ENCODE assay signal across 8 cellular contexts in genomic region chr12:30806989-30807694, GRCh38. TPM values are rescaled to one million over a fixed set of nuclear protein-coding genes. Genes with fewer than 3 reads are reported as not detected.
A peak's percentile ranks its signal among the peaks of the same experiment; 100 is the strongest.
DNase-seq lines count a peak whose midpoint lies in the region; ATAC-seq, FAIRE-seq and TF ChIP-seq lines count a peak whose summit lies in the region.

No MANE protein-coding gene starts in this region.

- TF ChIP-seq CTCF in HFFc6 (IDR thresholded peaks at IDR 0.05) = peak; percentile 85
- peak; percentile 99 for TF ChIP-seq CTCF in neural crest cell (conservative IDR thresholded peaks at IDR 0.05)

- H3K9me3 Mint-ChIP-seq in HFFc6 (no peaks in the 10 kb centered on the region), neural crest cell (peaks cover 15% of the 10 kb centered on the region)

- H3K27me3 Mint-ChIP-seq in HFFc6 (ENCODE audit: insufficient read depth) (peaks cover 3% of the 10 kb centered on the region; the same call in 1 of the 2 replicates), neural crest cell (ENCODE audit: low read depth) (no peaks in the 10 kb centered on the region)

- no peak overlapping the region; the same call in 1 of the 2 replicates for H3K4me3 Mint-ChIP-seq in HFFc6
- no peak overlapping the region for H3K4me3 Mint-ChIP-seq in neural crest cell

- H3K27ac Mint-ChIP-seq in HFFc6 = no peak overlapping the region
- H3K27ac Mint-ChIP-seq in neural crest cell (ENCODE audit: unreplicated experiment) = no peak overlapping the region

- ATAC-seq in HG03442 (IDR thresholded peaks at IDR 0.05; ENCODE audit: unreplicated experiment) = no peak

- peaks cover 8% of the 10 kb centered on the region for H3K36me3 Mint-ChIP-seq in HFFc6 (ENCODE audit: low read depth)
- H3K36me3 Mint-ChIP-seq in neural crest cell (ENCODE audit: low read depth) = peaks cover 14% of the 10 kb centered on the region

- DNase-seq in activated gamma-delta T cell treated with Interleukin-2 at 50 U/mL for 16 hours (peak; percentile 10), activated gamma-delta T cell (lab: John Stamatoyannopoulos, UW) (no peak), HFFc6 (peak; percentile 63), NCI-H2107 (lab: John Stamatoyannopoulos, UW) (peak; percentile 68), fibroblast of peridontal ligament (ENCODE audit: extremely low read depth) (peak; percentile 89), neural crest cell (ENCODE audit: low read depth, low spot score) (no peak)

- H3K4me1 Mint-ChIP-seq in HFFc6 (ENCODE audit: low read depth) (peaks cover 6% of the 10 kb centered on the region; the same call in 1 of the 2 replicates), neural crest cell (peaks cover 4% of the 10 kb centered on the region)

- peak; percentile 82 for FAIRE-seq in TTC549 (lab: Jason Lieb, UNC)

RNA-seq across cellular contexts. Expression of gene CAPRIN2, which starts 52.4 kb away (rescaled TPM):
- 10 to 100 TPM; 13.3 to 21.4 (median 19.1) TPM for total RNA-seq in HFFc6 (2021; fragmentation: NEBNext Ultra II Directional; extraction: Animal tissue kit (Norgen Biotek cat#: 25700))
- 28.9 and 30.2 TPM in 2 replicates for total RNA-seq in neural crest cell

Comparison
In these comparisons a context has a peak if more than half of its experiments do, and no peak if none do; other contexts are left out.
1. DNase-seq: peak in activated gamma-delta T cell treated with Interleukin-2 at 50 U/mL for 16 hours (single experiment), HFFc6 (single experiment), NCI-H2107 (single experiment) and fibroblast of peridontal ligament (single experiment); none in activated gamma-delta T cell (single experiment) and neural crest cell (single experiment).